Comparison of ENCODE assay signal across 23 cellular contexts in genomic region chr2:4618630-4619228, GRCh38.
"Had no signal": no experiment of that assay in that cellular context is flagged by ENCODE, and none has a peak within 500 bp of the region (broad histone marks: within the 10 kb centered on the region; RNA-seq: fewer than 3 reads in every experiment).

No MANE protein-coding gene starts in this region.

- ATAC-seq: left lobe of liver, natural killer cell, upper lobe of right lung, WTC11 had no signal

- H3K27me3 ChIP-seq: esophagus squamous epithelium, hepatocyte, neutrophil, upper lobe of right lung had no signal

- H3K36me3 ChIP-seq: esophagus squamous epithelium, neutrophil, upper lobe of right lung had no signal

- H3K4me1 ChIP-seq: esophagus squamous epithelium, upper lobe of right lung had no signal

- H3K79me2 ChIP-seq: hepatocyte had no signal

- H3K4me2 ChIP-seq: hepatocyte had no signal

- H3K4me3 ChIP-seq: esophagus squamous epithelium, hepatocyte, lung, upper lobe of right lung had no signal

- H3K27ac ChIP-seq: esophagus squamous epithelium, hepatocyte, neutrophil, upper lobe of right lung had no signal

- FAIRE-seq: astrocyte, bronchial epithelial cell, islet of Langerhans had no signal

- DNase-seq: activated CD4-positive, alpha-beta memory T cell treated with anti-CD3 and anti-CD28 coated beads for 36 hours; activated CD4-positive, alpha-beta T cell treated with anti-CD3 and anti-CD28 coated beads for 4 hours; activated naive CD4-positive, alpha-beta T cell treated with anti-CD3 and anti-CD28 coated beads, Interleukin-2, amount 50 U/mL, for 16 hours; activated T-cell treated with anti-CD3 and anti-CD28 coated beads for 4 hours; cerebellar nuclear complex; effector CD4-positive, alpha-beta T cell; esophagus squamous epithelium; natural killer cell; posterior cingulate gyrus; retina; stimulated activated CD4-positive, alpha-beta T cell treated with anti-CD3 and anti-CD28 coated beads, Interleukin-12 subunit alpha, Interleukin-12 subunit beta, amount 100 ng/mL, for 4 hours; stimulated activated CD4-positive, alpha-beta T cell treated with anti-CD3 and anti-CD28 coated beads, Interleukin-1b, Interleukin-23, amount 100 ng/mL, for 48 hours; stimulated activated CD8-positive, alpha-beta memory T cell treated with anti-CD3 and anti-CD28 coated beads, Interleukin-4, amount 100 ng/mL, for 48 hours; stimulated activated naive CD4-positive, alpha-beta T cell; upper lobe of right lung had no signal

- H2AFZ ChIP-seq: hepatocyte had no signal
